In the genomic region with DNA sequence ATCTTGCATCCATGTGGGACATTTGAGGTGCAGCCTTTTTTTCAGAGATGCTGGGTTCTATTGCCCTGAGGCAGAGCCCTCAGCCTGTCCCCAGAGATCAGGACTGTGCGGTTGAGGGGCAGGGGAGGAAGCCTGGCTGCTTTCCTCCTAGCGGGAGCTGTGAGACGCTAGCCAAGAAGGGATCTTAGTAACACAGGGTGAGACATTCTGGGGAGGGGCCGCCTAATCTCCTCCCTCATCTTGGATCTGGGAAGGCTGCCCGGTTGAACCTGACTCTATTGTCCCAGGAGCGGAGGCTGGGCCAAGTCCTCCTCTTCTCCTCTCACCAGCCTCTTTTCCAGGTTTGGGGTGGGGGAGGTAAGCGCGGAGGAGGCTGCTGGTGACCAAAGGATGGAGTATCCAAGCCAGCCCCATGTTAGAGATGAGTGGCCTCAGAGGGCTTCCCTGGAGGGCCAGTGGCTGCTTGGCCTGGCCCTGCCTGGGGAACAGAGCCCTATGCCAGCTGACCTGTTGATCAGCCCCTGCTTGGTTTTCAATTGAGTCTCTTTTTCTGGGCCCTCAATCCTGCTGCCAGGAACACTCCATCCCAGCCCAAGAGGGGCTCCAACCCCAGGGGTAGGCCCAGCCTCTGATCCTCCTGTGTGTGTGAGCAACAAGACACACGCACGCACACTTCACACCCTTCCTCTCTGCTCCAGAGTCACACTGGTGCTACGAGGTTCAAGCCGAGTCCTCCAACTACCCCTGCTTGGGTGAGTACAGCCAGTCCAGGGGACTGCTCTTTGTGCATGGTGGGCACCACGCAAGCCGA, we compare ENCODE assay signal across 12 cellular contexts. TPM values are rescaled to one million over a fixed set of nuclear protein-coding genes. Genes with fewer than 3 reads are reported as not detected.
DNase-seq lines count a peak whose midpoint lies in the region; ATAC-seq, FAIRE-seq and TF ChIP-seq lines count a peak whose summit lies in the region.
"Had no signal": no experiment of that assay in that cellular context is flagged by ENCODE, and none has a peak within 500 bp of the region (broad histone marks: within the 10 kb centered on the region; RNA-seq: fewer than 3 reads in every experiment).

No MANE protein-coding gene starts in this region.

- TF ChIP-seq POLR2A in GM12892 (IDR thresholded peaks at IDR 0.05; ENCODE audit: low read depth, low read length): no peak

- peaks cover 0 to 5% (median 0%) of the 10 kb centered on the region in 11 experiments; a peak in 9 of 22 replicates for H3K9me3 ChIP-seq in BLaER1 treated with 17β-estradiol and CSF1 and Interleukin-3, amounts not matched to agents 10 nM and 100 nM (replicated peaks in 1 of 11)
- H3K9me3 ChIP-seq in endodermal cell (ENCODE audit: control insufficient read depth, low read length): no peaks in the 10 kb centered on the region
- H3K9me3 ChIP-seq in neural progenitor cell (ENCODE audit: low read depth): no peaks in the 10 kb centered on the region

- H3K9me3 Mint-ChIP-seq in endodermal cell: peaks cover 1% of the 10 kb centered on the region
- no peaks in the 10 kb centered on the region for H3K9me3 Mint-ChIP-seq in neural progenitor cell
- H3K9me3 Mint-ChIP-seq in activated CD4-positive, alpha-beta T cell treated with anti-CD3 and anti-CD28 coated beads, Interleukin-2, amount 10 ng/mL, durations not matched to agents 7 days and 5 days: no peaks in the 10 kb centered on the region

- no peaks in the 10 kb centered on the region for H3K79me2 ChIP-seq in neural progenitor cell (ENCODE audit: low read depth)

- no peaks in the 10 kb centered on the region for H3K36me3 ChIP-seq in BLaER1 treated with 17β-estradiol and CSF1 and Interleukin-3, amounts not matched to agents 10 nM and 100 nM
- H3K36me3 ChIP-seq in endodermal cell (ENCODE audit: control insufficient read depth, insufficient read depth, low read length): no peaks in the 10 kb centered on the region
- no peaks in the 10 kb centered on the region for H3K36me3 ChIP-seq in neural progenitor cell

- H3K27ac ChIP-seq in BLaER1 treated with 17β-estradiol and CSF1 and Interleukin-3, amounts not matched to agents 10 nM and 100 nM: no peak overlapping the region
- H3K27ac ChIP-seq in endodermal cell (ENCODE audit: low read depth, low read length) (no peak overlapping the region), neural progenitor cell (no peak overlapping the region)

- peaks cover 0 to 14% (median 0%) of the 10 kb centered on the region in 11 experiments; a peak in 4 of 22 replicates for H4K20me1 ChIP-seq in BLaER1 treated with 17β-estradiol and CSF1 and Interleukin-3, amounts not matched to agents 10 nM and 100 nM
- peaks cover 5% of the 10 kb centered on the region for H4K20me1 ChIP-seq in neural progenitor cell (ENCODE audit: low read depth)

- H3F3A ChIP-seq in neural progenitor cell (ENCODE audit: low read depth): peaks cover 25% of the 10 kb centered on the region

- DNase-seq in NCI-H2196 (lab: John Stamatoyannopoulos, UW; ENCODE audit: unreplicated experiment) (peak; percentile 61), endodermal cell (peak; percentile 71), neural progenitor cell (ENCODE audit: low spot score) (no peak), GM12892 (ENCODE audit: insufficient read length) (no peak), NCI-H146 (lab: John Stamatoyannopoulos, UW) (no peak)
- DNase-seq in activated CD4-positive, alpha-beta T cell treated with anti-CD3 and anti-CD28 coated beads, Interleukin-2, amount 10 ng/mL, durations not matched to agents 7 days and 5 days: no peak
- DNase-seq: DMS53 had no signal

- no peak for TF ChIP-seq CTCF in endodermal cell (conservative IDR thresholded peaks at IDR 0.05)
- no peak for TF ChIP-seq CTCF in neural progenitor cell (IDR thresholded peaks at IDR 0.05)

- H3K36me3 Mint-ChIP-seq in endodermal cell (ENCODE audit: low read depth): no peaks in the 10 kb centered on the region
- no peaks in the 10 kb centered on the region for H3K36me3 Mint-ChIP-seq in neural progenitor cell
- no peaks in the 10 kb centered on the region for H3K36me3 Mint-ChIP-seq in activated CD4-positive, alpha-beta T cell treated with anti-CD3 and anti-CD28 coated beads, Interleukin-2, amount 10 ng/mL, durations not matched to agents 7 days and 5 days (ENCODE audit: low read depth)

- H3K9ac ChIP-seq in BLaER1 treated with 17β-estradiol and CSF1 and Interleukin-3, amounts not matched to agents 10 nM and 100 nM: 0 out of 22 replicates have a peak overlapping the region, but pooled peaks of 1 of the 11 experiments have one; percentile 40
- H3K9ac ChIP-seq in endodermal cell (ENCODE audit: extremely low read depth, low read length, poor library complexity, severe bottlenecking) (no peak overlapping the region), neural progenitor cell (no peak overlapping the region)

- H3K27me3 ChIP-seq in BLaER1 treated with 17β-estradiol and CSF1 and Interleukin-3, amounts not matched to agents 10 nM and 100 nM: peaks cover 22 to 30% (median 27%) of the 10 kb centered on the region in 11 experiments
- H3K27me3 ChIP-seq in endodermal cell (ENCODE audit: control insufficient read depth, insufficient read depth, low read length, poor library complexity, severe bottlenecking) (peaks cover 36% of the 10 kb centered on the region), neural progenitor cell (peaks cover 21% of the 10 kb centered on the region)

- H3K4me1 ChIP-seq in BLaER1 treated with 17β-estradiol and CSF1 and Interleukin-3, amounts not matched to agents 10 nM and 100 nM: peaks cover 7 to 30% (median 19%) of the 10 kb centered on the region in 10 experiments; a peak in 14 of 20 replicates
- peaks cover 4% of the 10 kb centered on the region for H3K4me1 ChIP-seq in endodermal cell (ENCODE audit: control insufficient read depth, insufficient read depth, low read length)
- peaks cover 37% of the 10 kb centered on the region for H3K4me1 ChIP-seq in neural progenitor cell

- POLR2A ChIA-PET in activated CD4-positive, alpha-beta T cell treated with anti-CD3 and anti-CD28 coated beads, Interleukin-2, amount 10 ng/mL, durations not matched to agents 7 days and 5 days (lab: Charles Lee): no interaction called here

- no peak overlapping the region for H3K4me3 Mint-ChIP-seq in endodermal cell
- peak overlapping the region; percentile 58 for H3K4me3 Mint-ChIP-seq in neural progenitor cell
- no peak overlapping the region for H3K4me3 Mint-ChIP-seq in activated CD4-positive, alpha-beta T cell treated with anti-CD3 and anti-CD28 coated beads, Interleukin-2, amount 10 ng/mL, durations not matched to agents 7 days and 5 days

- H3K27ac Mint-ChIP-seq in endodermal cell (no peak overlapping the region), neural progenitor cell (peak overlapping the region; percentile 66)
- H3K27ac Mint-ChIP-seq in activated CD4-positive, alpha-beta T cell treated with anti-CD3 and anti-CD28 coated beads, Interleukin-2, amount 10 ng/mL, durations not matched to agents 7 days and 5 days: no peak overlapping the region

- peaks cover 67% of the 10 kb centered on the region for H3K27me3 Mint-ChIP-seq in endodermal cell (ENCODE audit: insufficient read depth)
- H3K27me3 Mint-ChIP-seq in neural progenitor cell (ENCODE audit: insufficient read depth, low read depth): peaks cover 37% of the 10 kb centered on the region
- peaks cover 31% of the 10 kb centered on the region for H3K27me3 Mint-ChIP-seq in activated CD4-positive, alpha-beta T cell treated with anti-CD3 and anti-CD28 coated beads, Interleukin-2, amount 10 ng/mL, durations not matched to agents 7 days and 5 days

- peaks cover 20% of the 10 kb centered on the region for H3K4me1 Mint-ChIP-seq in endodermal cell
- peaks cover 27% of the 10 kb centered on the region for H3K4me1 Mint-ChIP-seq in neural progenitor cell
- H3K4me1 Mint-ChIP-seq in activated CD4-positive, alpha-beta T cell treated with anti-CD3 and anti-CD28 coated beads, Interleukin-2, amount 10 ng/mL, durations not matched to agents 7 days and 5 days: peaks cover 10% of the 10 kb centered on the region

- no peak for ATAC-seq in HG03442 (IDR thresholded peaks at IDR 0.05; ENCODE audit: unreplicated experiment)
- ATAC-seq: left colon had no signal

- CTCF ChIA-PET in activated CD4-positive, alpha-beta T cell treated with anti-CD3 and anti-CD28 coated beads, Interleukin-2, amount 10 ng/mL, durations not matched to agents 7 days and 5 days (lab: Charles Lee): no interaction called here

- peak overlapping the region in 8 of 11 experiments; percentile 14 to 46 (median 33); a peak in 14 of 22 replicates for H3K4me2 ChIP-seq in BLaER1 treated with 17β-estradiol and CSF1 and Interleukin-3, amounts not matched to agents 10 nM and 100 nM
- peak overlapping the region; percentile 36 for H3K4me2 ChIP-seq in neural progenitor cell

- WGBS in endodermal cell (ENCODE audit: insufficient coverage in 1 of 2, insufficient read length in 1 of 2), 2 experiments: 84 to 89% methylated on average over 3 to 12 of the region's 14 CpGs

- no peak overlapping the region for H2AFZ ChIP-seq in neural progenitor cell (replicated peaks)

- FAIRE-seq in GM12892 (lab: Jason Lieb, UNC): no peak
- FAIRE-seq: colon had no signal

- no peak overlapping the region for H3K4me3 ChIP-seq in BLaER1 treated with 17β-estradiol and CSF1 and Interleukin-3, amounts not matched to agents 10 nM and 100 nM
- H3K4me3 ChIP-seq in endodermal cell (ENCODE audit: low read length) (no peak overlapping the region), neural progenitor cell (no peak overlapping the region)

RNA-seq across cellular contexts. Expression of a gene that starts 5.0 kb away (rescaled TPM):
- total RNA-seq in endodermal cell (1 to 10 TPM; 1.5 to 3.0 TPM), neural progenitor cell (ENCODE audit: low replicate concordance) (14.1 TPM in 2 replicates)
- polyA plus RNA-seq in endodermal cell (2013, experiment 1 of 2): 1.5 TPM
- 0.66 TPM for polyA plus RNA-seq in endodermal cell (2013, experiment 2 of 2)
- polyA plus RNA-seq in GM12892 (2012; ENCODE audit: missing spikeins): not detected
- total RNA-seq in activated CD4-positive, alpha-beta T cell treated with anti-CD3 and anti-CD28 coated beads, Interleukin-2, amount 10 ng/mL, durations not matched to agents 7 days and 5 days: not detected
- total RNA-seq: activated CD8-positive, alpha-beta memory T cell treated with anti-CD3 and anti-CD28 coated beads for 36 hours had no signal

Comparison
In these comparisons a context has a peak if more than half of its experiments do, and no peak if none do; other contexts are left out.
1. DNase-seq: peak in NCI-H2196 (single experiment) and endodermal cell (single experiment); none in neural progenitor cell (single experiment), GM12892 (single experiment), NCI-H146 (single experiment) and activated CD4-positive, alpha-beta T cell treated with anti-CD3 and anti-CD28 coated beads, Interleukin-2, amount 10 ng/mL, durations not matched to agents 7 days and 5 days (single experiment).